Comparison of ENCODE assay signal across 1 cellular context in the genomic region with DNA sequence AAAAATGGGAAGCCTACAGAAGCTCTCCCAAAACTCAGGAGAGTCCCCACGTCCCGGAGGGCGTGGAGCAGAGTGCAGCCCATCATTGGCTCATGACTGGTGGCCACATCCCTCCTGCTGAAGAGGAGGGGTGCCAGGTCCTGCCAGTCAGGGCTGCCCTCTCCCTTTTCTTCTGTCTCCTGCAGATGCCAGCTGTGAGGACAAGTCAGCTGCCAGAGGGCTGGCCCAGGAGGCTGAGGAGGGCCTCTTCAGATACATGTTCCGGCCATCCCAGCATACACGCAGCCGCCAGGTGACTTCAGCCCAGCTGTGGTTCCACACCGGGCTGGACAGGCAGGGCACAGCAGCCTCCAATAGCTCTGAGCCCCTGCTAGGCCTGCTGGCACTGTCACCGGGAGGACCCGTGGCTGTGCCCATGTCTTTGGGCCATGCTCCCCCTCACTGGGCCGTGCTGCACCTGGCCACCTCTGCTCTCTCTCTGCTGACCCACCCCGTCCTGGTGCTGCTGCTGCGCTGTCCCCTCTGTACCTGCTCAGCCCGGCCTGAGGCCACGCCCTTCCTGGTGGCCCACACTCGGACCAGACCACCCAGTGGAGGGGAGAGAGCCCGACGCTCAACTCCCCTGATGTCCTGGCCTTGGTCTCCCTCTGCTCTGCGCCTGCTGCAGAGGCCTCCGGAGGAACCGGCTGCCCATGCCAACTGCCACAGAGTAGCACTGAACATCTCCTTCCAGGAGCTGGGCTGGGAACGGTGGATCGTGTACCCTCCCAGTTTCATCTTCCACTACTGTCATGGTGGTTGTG.
TF ChIP-seq lines count a peak whose summit lies in the region.

No MANE protein-coding gene starts in this region.

TF ChIP-seq in H1, 55 proteins besides CTCF, POLR2A, EP300 and RAD21:
- TF ChIP-seq SIN3A (conservative IDR thresholded peaks at IDR 0.05 in 1 of 2, IDR thresholded peaks at IDR 0.05 in 1 of 2; ENCODE audit: low read depth in 1 of 2, low read length in 2 of 2) = no peak
- no peak for TF ChIP-seq TAF1 (IDR thresholded peaks at IDR 0.05; ENCODE audit: low read depth, low read length)
- no peak for TF ChIP-seq POLR2AphosphoS5 (IDR thresholded peaks at IDR 0.05; ENCODE audit: low read depth, low read length)
- TF ChIP-seq NANOG (IDR thresholded peaks at IDR 0.05; ENCODE audit: insufficient read depth, low read depth, low read length, poor library complexity, severe bottlenecking) = no peak
- no peak for TF ChIP-seq SAP30 (IDR thresholded peaks at IDR 0.05; ENCODE audit: insufficient read depth, insufficient replicate concordance, low read length)
- no peak for TF ChIP-seq TCF12 (IDR thresholded peaks at IDR 0.05; ENCODE audit: low read depth, low read length)
- no peak for TF ChIP-seq MAFK (IDR thresholded peaks at IDR 0.05; ENCODE audit: low read depth, low read length)
- TF ChIP-seq HDAC2 (IDR thresholded peaks at IDR 0.05; ENCODE audit: borderline replicate concordance in 1 of 2, low read depth in 2 of 2, low read length in 2 of 2) = no peak
- TF ChIP-seq KDM4A (IDR thresholded peaks at IDR 0.05; ENCODE audit: low read depth, low read length, severe bottlenecking) = no peak
- TF ChIP-seq RNF2 (IDR thresholded peaks at IDR 0.05; ENCODE audit: borderline replicate concordance, low read depth, low read length, missing control alignments, poor library complexity, severe bottlenecking) = no peak
- TF ChIP-seq CEBPB (IDR thresholded peaks at IDR 0.05; ENCODE audit: low read depth, low read length) = no peak
